15 cellular contexts compared by ENCODE assay signal in the genomic region with DNA sequence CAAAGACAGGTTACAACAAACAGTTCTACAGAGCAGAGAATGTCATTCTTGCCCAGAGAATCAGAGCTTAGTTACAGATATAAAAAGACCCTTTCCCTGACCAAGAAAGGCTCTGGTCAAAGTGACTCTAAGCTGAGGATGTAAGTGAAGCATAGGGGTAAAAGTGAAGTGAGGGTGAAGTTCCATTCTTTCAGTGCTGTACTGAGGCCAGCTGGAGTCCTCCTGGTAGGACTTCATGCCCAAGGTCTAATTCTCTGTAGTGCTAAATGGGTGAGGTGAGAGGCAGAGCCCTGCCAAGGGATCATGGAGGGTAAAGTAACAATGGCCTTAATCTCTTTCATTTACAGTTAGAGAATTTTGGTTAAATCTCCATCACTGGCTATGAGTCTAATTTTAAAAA.
"Had no signal": no experiment of that assay in that cellular context is flagged by ENCODE, and none has a peak within 500 bp of the region (broad histone marks: within the 10 kb centered on the region; RNA-seq: fewer than 3 reads in every experiment).

No MANE protein-coding gene starts in this region.

- H3K36me3 ChIP-seq: breast epithelium, gastrocnemius medialis, uterus had no signal

- H3K4me3 ChIP-seq: breast epithelium, gastrocnemius medialis, heart right ventricle, thyroid gland, uterus had no signal

- H3K27me3 Mint-ChIP-seq: activated CD4-positive, alpha-beta T cell treated with anti-CD3 and anti-CD28 coated beads, Interleukin-2, amount 10 ng/mL, durations not matched to agents 7 days and 5 days; activated naive CD8-positive, alpha-beta T cell treated with anti-CD3 and anti-CD28 coated beads, Interleukin-2, amount 50 U/mL, for 24 hours had no signal

- FAIRE-seq: islet of Langerhans had no signal

- H3K9me3 ChIP-seq: breast epithelium, gastrocnemius medialis, heart right ventricle, thyroid gland, uterus had no signal

- H3K27me3 ChIP-seq: breast epithelium, gastrocnemius medialis, heart right ventricle, thyroid gland, uterus had no signal

- ATAC-seq: activated naive CD8-positive, alpha-beta T cell treated with anti-CD3 and anti-CD28 coated beads, Interleukin-2, amount 50 U/mL, for 24 hours; gastrocnemius medialis; heart right ventricle; sciatic nerve had no signal

- DNase-seq: activated CD4-positive, alpha-beta T cell treated with anti-CD3 and anti-CD28 coated beads, Interleukin-2, amount 10 ng/mL, durations not matched to agents 7 days and 5 days; activated naive CD4-positive, alpha-beta T cell; activated naive CD8-positive, alpha-beta T cell treated with anti-CD3 and anti-CD28 coated beads, Interleukin-2, amount 50 U/mL, for 24 hours; aorta; dermis blood vessel endothelial cell; erythroblast; gastrocnemius medialis; heart right ventricle; stimulated activated CD4-positive, alpha-beta T cell treated with anti-CD3 and anti-CD28 coated beads, Interleukin-1b, Interleukin-23, amount 100 ng/mL, for 48 hours; thyroid gland; uterus had no signal

- H3K27ac Mint-ChIP-seq: activated CD4-positive, alpha-beta T cell treated with anti-CD3 and anti-CD28 coated beads, Interleukin-2, amount 10 ng/mL, durations not matched to agents 7 days and 5 days; activated naive CD8-positive, alpha-beta T cell treated with anti-CD3 and anti-CD28 coated beads, Interleukin-2, amount 50 U/mL, for 24 hours had no signal

- H3K27ac ChIP-seq: breast epithelium, heart right ventricle, thyroid gland, uterus had no signal

- H3K4me1 ChIP-seq: breast epithelium, thyroid gland, uterus had no signal

- H3K9me3 Mint-ChIP-seq: activated CD4-positive, alpha-beta T cell treated with anti-CD3 and anti-CD28 coated beads, Interleukin-2, amount 10 ng/mL, durations not matched to agents 7 days and 5 days; activated naive CD8-positive, alpha-beta T cell treated with anti-CD3 and anti-CD28 coated beads, Interleukin-2, amount 50 U/mL, for 24 hours; neural crest cell had no signal

- H3K4me3 Mint-ChIP-seq: activated CD4-positive, alpha-beta T cell treated with anti-CD3 and anti-CD28 coated beads, Interleukin-2, amount 10 ng/mL, durations not matched to agents 7 days and 5 days; activated naive CD8-positive, alpha-beta T cell treated with anti-CD3 and anti-CD28 coated beads, Interleukin-2, amount 50 U/mL, for 24 hours; neural crest cell had no signal
